In genomic region chr15:52137432-52138357, GRCh38 we compare ENCODE assay signal across 1 cellular context.
TF ChIP-seq lines count a peak whose summit lies in the region.

No MANE protein-coding gene starts in this region.

TF ChIP-seq in HepG2, 621 proteins besides CTCF, POLR2A, EP300 and RAD21 (continued from another document and continues in another):
- TF ChIP-seq PLSCR1 (CRISPR knock-in tag; IDR thresholded peaks at IDR 0.05; ENCODE audit: borderline replicate concordance) (no peak), HOXA5 (CRISPR knock-in tag; IDR thresholded peaks at IDR 0.05) (no peak), ZFP90 (CRISPR knock-in tag; IDR thresholded peaks at IDR 0.05; ENCODE audit: borderline replicate concordance) (peak; percentile 83), SRSF4 (IDR thresholded peaks at IDR 0.05; ENCODE audit: low read depth, low read length, poor library complexity, severe bottlenecking) (no peak), GMEB2 (CRISPR knock-in tag; IDR thresholded peaks at IDR 0.05; ENCODE audit: low read depth) (no peak), POGZ (CRISPR knock-in tag; IDR thresholded peaks at IDR 0.05) (no peak), MEIS1 (CRISPR knock-in tag; IDR thresholded peaks at IDR 0.05; ENCODE audit: borderline replicate concordance) (0 out of 2 replicates have a peak, but pooled peaks have one; percentile 38), ZNF510 (CRISPR knock-in tag; IDR thresholded peaks at IDR 0.05; ENCODE audit: low read depth) (no peak), CBX5 (CRISPR knock-in tag; IDR thresholded peaks at IDR 0.05; ENCODE audit: borderline replicate concordance) (no peak), NR0B2 (CRISPR knock-in tag; IDR thresholded peaks at IDR 0.05) (no peak), CBX2 (IDR thresholded peaks at IDR 0.05; ENCODE audit: low read depth, low read length) (no peak), CBX2 (CRISPR knock-in tag; IDR thresholded peaks at IDR 0.05; ENCODE audit: low read depth) (no peak), ERF (CRISPR knock-in tag; IDR thresholded peaks at IDR 0.05) (no peak), HNRNPL (IDR thresholded peaks at IDR 0.05; ENCODE audit: low read depth, low read length) (no peak), ZBTB20 (CRISPR knock-in tag; IDR thresholded peaks at IDR 0.05; ENCODE audit: borderline replicate concordance, low read depth) (peak; percentile 47; the same call in 1 of the 2 replicates), FUBP1 (CRISPR knock-in tag; IDR thresholded peaks at IDR 0.05; ENCODE audit: borderline replicate concordance) (no peak), ZNF549 (CRISPR knock-in tag; IDR thresholded peaks at IDR 0.05) (no peak), ZNF326 (CRISPR knock-in tag; IDR thresholded peaks at IDR 0.05; ENCODE audit: borderline replicate concordance) (no peak), TFAP4 (IDR thresholded peaks at IDR 0.05; ENCODE audit: borderline replicate concordance, low read depth) (peak; percentile 48; the same call in 1 of the 2 replicates), MED13 (CRISPR knock-in tag; IDR thresholded peaks at IDR 0.05) (0 out of 2 replicates have a peak, but pooled peaks have one; percentile 27), FOXA1 (IDR thresholded peaks at IDR 0.05) (no peak), FOXA1 (CRISPR knock-in tag; IDR thresholded peaks at IDR 0.05) (no peak), ARID2 (CRISPR knock-in tag; IDR thresholded peaks at IDR 0.05; ENCODE audit: borderline replicate concordance) (no peak), SOX6 (IDR thresholded peaks at IDR 0.05) (no peak), SOX6 (CRISPR knock-in tag; IDR thresholded peaks at IDR 0.05) (no peak; the same call in 1 of the 2 replicates), IRX3 (CRISPR knock-in tag; IDR thresholded peaks at IDR 0.05; ENCODE audit: borderline replicate concordance, low read depth) (no peak), ZNF691 (CRISPR knock-in tag; IDR thresholded peaks at IDR 0.05; ENCODE audit: borderline replicate concordance, low read depth) (no peak), ZSCAN5A (CRISPR knock-in tag; IDR thresholded peaks at IDR 0.05; ENCODE audit: borderline replicate concordance) (no peak), ATF3 (CRISPR knock-in tag; IDR thresholded peaks at IDR 0.05) (no peak), PITX1 (CRISPR knock-in tag; IDR thresholded peaks at IDR 0.05) (no peak), ZNF354B (CRISPR knock-in tag; IDR thresholded peaks at IDR 0.05) (no peak), NR3C1 (CRISPR knock-in tag; IDR thresholded peaks at IDR 0.05) (no peak), CC2D1A (CRISPR knock-in tag; IDR thresholded peaks at IDR 0.05) (no peak), SKIL (CRISPR knock-in tag; IDR thresholded peaks at IDR 0.05; ENCODE audit: borderline replicate concordance) (no peak), AHR (CRISPR knock-in tag; IDR thresholded peaks at IDR 0.05) (no peak), TSC22D2 (CRISPR knock-in tag; IDR thresholded peaks at IDR 0.05; ENCODE audit: borderline replicate concordance) (no peak), HMGXB4 (CRISPR knock-in tag; IDR thresholded peaks at IDR 0.05; ENCODE audit: borderline replicate concordance in 1 of 2, low read depth in 1 of 2) (no peak), PREB (CRISPR knock-in tag; IDR thresholded peaks at IDR 0.05) (no peak), NKX3-1 (CRISPR knock-in tag; IDR thresholded peaks at IDR 0.05) (no peak; the same call in 1 of the 2 replicates), PHF5A (CRISPR knock-in tag; IDR thresholded peaks at IDR 0.05; ENCODE audit: low read depth, unreplicated experiment) (no peak), MLXIP (CRISPR knock-in tag; IDR thresholded peaks at IDR 0.05; ENCODE audit: borderline replicate concordance) (no peak), U2AF1 (optimal IDR thresholded peaks at IDR 0.05; ENCODE audit: low read depth, low read length) (no peak), ZFP1 (CRISPR knock-in tag; IDR thresholded peaks at IDR 0.05) (no peak), ZNF484 (CRISPR knock-in tag; IDR thresholded peaks at IDR 0.05; ENCODE audit: borderline replicate concordance, low read depth) (no peak), ZNF333 (CRISPR knock-in tag; IDR thresholded peaks at IDR 0.05; ENCODE audit: borderline replicate concordance) (no peak)
